8 cellular contexts compared by ENCODE assay signal in genomic region chr16:22007159-22007508, GRCh38. TPM values are rescaled to one million over a fixed set of nuclear protein-coding genes. Genes with fewer than 3 reads are reported as not detected.
A peak's percentile ranks its signal among the peaks of the same experiment; 100 is the strongest.
DNase-seq lines count a peak whose midpoint lies in the region; ATAC-seq and TF ChIP-seq lines count a peak whose summit lies in the region.

No MANE protein-coding gene starts in this region.

- CTCF ChIA-PET in A673 (lab: Charles Lee) = interaction anchor here (0.9 to 1.5 kb wide), 2 partner anchors 71 to 181 kb away, joined by 3 to 7 read pairs; no protein-coding TSS in a partner anchor

- H3K9ac ChIP-seq in HUES48 (ENCODE audit: low read depth, low read length) = no peak overlapping the region
- H3K9ac ChIP-seq in mucosa of rectum (ENCODE audit: low read depth in 1 of 2, low read length in 2 of 2) = peak overlapping the region; percentile 68 to 83

- H3K27ac ChIP-seq in A673 (ENCODE audit: low read depth, low read length, poor library complexity, severe bottlenecking) = peak overlapping the region; percentile 80
- H3K27ac ChIP-seq in HUES48 (ENCODE audit: low read depth, low read length) = no peak overlapping the region
- peak overlapping the region in 1 of 2 donors; percentile 80 for H3K27ac ChIP-seq in breast epithelium
- H3K27ac ChIP-seq in mucosa of rectum (ENCODE audit: low read depth in 2 of 2, low read length in 2 of 2) = no peak overlapping the region

- ATAC-seq in HG02884 (IDR thresholded peaks at IDR 0.05; ENCODE audit: unreplicated experiment) = no peak
- no peak for ATAC-seq in HG03457 (IDR thresholded peaks at IDR 0.05; ENCODE audit: unreplicated experiment)

- H3K4me1 ChIP-seq in A673 (ENCODE audit: insufficient read depth, low read length, poor library complexity, severe bottlenecking) (peaks cover 8% of the 10 kb centered on the region), HUES48 (ENCODE audit: control insufficient read depth, insufficient read depth, low read length) (peaks cover 9% of the 10 kb centered on the region; the same call in 1 of the 2 replicates), breast epithelium (no peaks in the 10 kb centered on the region), mucosa of rectum (ENCODE audit: control insufficient read depth in 2 of 2, insufficient read depth in 2 of 2, low read length in 2 of 2) (peaks cover 11 to 18% of the 10 kb centered on the region in 2 donors)

- H3K4me3 ChIP-seq in A673 (ENCODE audit: low read depth, low read length, poor library complexity, severe bottlenecking) (peak overlapping the region; percentile 93), HUES48 (ENCODE audit: low read depth, low read length) (peak overlapping the region; percentile 84), breast epithelium (peak overlapping the region; percentile 85 to 96 (median 95)), mucosa of rectum (ENCODE audit: low read length in 2 of 2) (peak overlapping the region; percentile 81 to 82)

- H3K36me3 ChIP-seq in A673 (ENCODE audit: insufficient read depth, low read length, poor library complexity, severe bottlenecking) (no peaks in the 10 kb centered on the region), HUES48 (ENCODE audit: control insufficient read depth, insufficient read depth, low read length) (no peaks in the 10 kb centered on the region), breast epithelium (no peaks in the 10 kb centered on the region), mucosa of rectum (ENCODE audit: control insufficient read depth in 2 of 2, insufficient read depth in 2 of 2, low read length in 2 of 2) (no peaks in the 10 kb centered on the region)

- H3K27me3 ChIP-seq in A673 (replicated peaks; ENCODE audit: insufficient read depth, low read depth, low read length, poor library complexity) (no peaks in the 10 kb centered on the region), HUES48 (ENCODE audit: control insufficient read depth, insufficient read depth, low read length) (no peaks in the 10 kb centered on the region; the same call in 1 of the 2 replicates), breast epithelium (no peaks in the 10 kb centered on the region), mucosa of rectum (ENCODE audit: control insufficient read depth in 2 of 2, insufficient read depth in 2 of 2, low read length in 2 of 2) (no peaks in the 10 kb centered on the region)

- intact Hi-C loops in A673 (cut with micrococcal nuclease; ENCODE audit: unreplicated experiment) = no loop called here
- intact Hi-C loops in breast epithelium (cut with DNase I; ENCODE audit: low total_unique reads) = loop anchor here (10.0 kb wide), 1 partner anchor 288 kb away; the partner anchor contains the start of gene POLR3E

- no peak for TF ChIP-seq CTCF in A673 (conservative IDR thresholded peaks at IDR 0.05; ENCODE audit: low read depth, low read length)
- no peak for TF ChIP-seq CTCF in breast epithelium (IDR thresholded peaks at IDR 0.05)

- TF ChIP-seq POLR2A in breast epithelium (IDR thresholded peaks at IDR 0.05) = no peak

- no TSS peak for BruUV-seq in A673 (replicated peaks; lab: Mats Ljungman, UMichigan)

- H3K9me3 ChIP-seq in A673 (ENCODE audit: low read depth, low read length, poor library complexity, severe bottlenecking) (no peaks in the 10 kb centered on the region), HUES48 (ENCODE audit: control insufficient read depth, insufficient read depth, low read length) (no peaks in the 10 kb centered on the region), breast epithelium (no peaks in the 10 kb centered on the region), mucosa of rectum (ENCODE audit: control insufficient read depth in 2 of 2, low read length in 2 of 2) (no peaks in the 10 kb centered on the region)

- POLR2A ChIA-PET in A673 (lab: Charles Lee; ENCODE audit: low non-redundant PET) = no interaction called here

- DNase-seq in A673 (ENCODE audit: low spot score) = no peak
- no peak for DNase-seq in breast epithelium (ENCODE audit: low spot score in 2 of 2)
- DNase-seq in SKM-1 (lab: John Stamatoyannopoulos, UW; ENCODE audit: unreplicated experiment) = no peak
- DNase-seq in NCI-H524 treated with DMSO at 0.1 percent for 48 hours (lab: John Stamatoyannopoulos, UW) = no peak

RNA-seq across cellular contexts. Expression of gene MOSMO, which starts 0.8 kb away (rescaled TPM):
- total RNA-seq in A673 (2021) (13.1 and 14.6 TPM in 2 replicates), breast epithelium (10 to 100 TPM; 19.7 to 31.5 (median 29.5) TPM)

RNA-seq across cellular contexts. Expression of gene PDZD9, which starts 6.2 kb away (rescaled TPM):
- not detected in 2 replicates for total RNA-seq in A673 (2021)
- total RNA-seq in breast epithelium = not detected

RNA-seq across cellular contexts. Expression of gene UQCRC2, which starts 54.0 kb away (rescaled TPM):
- total RNA-seq in A673 (2021) (259 and 311 TPM in 2 replicates), breast epithelium (100 to 1,000 TPM; 142 to 177 (median 173) TPM)
